ENCODE assay signal across 8 cellular contexts in the genomic region with DNA sequence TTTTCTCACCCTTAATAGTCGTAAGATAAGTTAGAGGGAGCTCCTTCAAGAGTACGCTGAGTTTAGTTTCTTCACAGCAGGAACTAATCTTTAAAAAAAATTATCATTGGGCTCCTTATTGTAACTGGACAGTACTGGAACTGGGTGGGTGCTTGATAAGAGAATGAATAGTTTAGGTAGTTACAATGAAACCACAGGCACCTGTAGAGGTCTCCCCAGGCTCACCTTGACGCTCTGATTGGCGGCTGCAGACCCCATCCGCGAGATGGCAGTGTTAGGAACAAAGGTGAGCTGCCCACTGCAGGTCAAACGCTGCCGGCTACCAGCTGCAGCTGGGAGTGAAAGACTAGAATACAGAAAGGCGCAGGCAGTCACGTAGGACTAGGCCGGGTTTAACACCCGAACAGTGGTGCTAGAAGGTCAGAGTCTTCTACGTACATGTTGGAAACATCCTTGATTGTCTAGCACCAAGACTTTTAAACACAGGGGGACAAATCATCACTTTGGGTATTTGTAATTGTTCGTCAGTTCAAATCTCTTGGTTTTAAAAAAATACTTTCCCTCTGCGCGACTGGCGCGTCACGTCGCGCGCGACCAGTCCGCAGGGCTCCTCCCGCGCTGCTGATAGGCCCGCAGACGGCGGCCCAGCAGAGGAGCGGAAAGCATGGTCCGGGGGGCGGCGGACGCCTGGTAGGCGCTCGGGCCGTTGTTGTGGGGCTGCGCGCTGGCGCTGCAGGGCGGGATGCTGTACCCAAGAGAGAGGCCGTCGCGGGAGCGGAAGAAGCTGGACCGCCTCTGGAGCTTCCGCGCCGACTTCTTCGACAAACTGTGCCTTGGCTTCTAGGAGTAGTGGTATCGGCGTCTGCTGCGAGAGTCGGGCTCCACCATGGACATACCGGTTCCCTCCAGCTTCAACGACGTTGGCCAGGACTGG. TPM values are rescaled to one million over a fixed set of nuclear protein-coding genes. Genes with fewer than 3 reads are reported as not detected.
A peak's percentile ranks its signal among the peaks of the same experiment; 100 is the strongest.
DNase-seq lines count a peak whose midpoint lies in the region; ATAC-seq and TF ChIP-seq lines count a peak whose summit lies in the region.

No MANE protein-coding gene starts in this region.

- H3K27me3 ChIP-seq in AG04450 (ENCODE audit: control insufficient read depth, insufficient read depth, low read length) (no peaks in the 10 kb centered on the region), mucosa of rectum (ENCODE audit: control insufficient read depth in 2 of 2, insufficient read depth in 2 of 2, low read length in 2 of 2) (no peaks in the 10 kb centered on the region)

- peak overlapping the region; percentile 64 to 70 for H3K9ac ChIP-seq in mucosa of rectum (ENCODE audit: low read depth in 1 of 2, low read length in 2 of 2)

- POLR2A ChIA-PET in AG04450 (lab: Yijun Ruan, JAX): no interaction called here

- H3K27ac ChIP-seq in AG04450 (ENCODE audit: low read depth, low read length) (no peak overlapping the region), mucosa of rectum (ENCODE audit: low read depth in 2 of 2, low read length in 2 of 2) (peak overlapping the region; percentile 64 to 79)

- H3K4me3 ChIP-seq in AG04450 (ENCODE audit: low read depth, low read length): peak overlapping the region; percentile 60
- H3K4me3 ChIP-seq in mucosa of rectum (ENCODE audit: low read length in 2 of 2): peak overlapping the region; percentile 74 to 90

- H3K4me1 ChIP-seq in mucosa of rectum (ENCODE audit: control insufficient read depth in 2 of 2, insufficient read depth in 2 of 2, low read length in 2 of 2): peaks cover 8 to 9% of the 10 kb centered on the region in 2 donors

- peaks cover 3% of the 10 kb centered on the region; the same call in 1 of the 2 replicates for H3K9me3 ChIP-seq in AG04450 (ENCODE audit: control insufficient read depth, insufficient read depth, low read length)
- no peaks in the 10 kb centered on the region for H3K9me3 ChIP-seq in mucosa of rectum (ENCODE audit: control insufficient read depth in 2 of 2, low read length in 2 of 2)

- H3K36me3 ChIP-seq in mucosa of rectum (ENCODE audit: control insufficient read depth in 2 of 2, insufficient read depth in 2 of 2, low read length in 2 of 2): peaks cover 6 to 8% of the 10 kb centered on the region in 2 donors

- TF ChIP-seq CTCF in AG04450 (IDR thresholded peaks at IDR 0.05; ENCODE audit: low read depth, low read length): no peak; the same call in 1 of the 2 replicates

- ATAC-seq in GM18868 (IDR thresholded peaks at IDR 0.05; ENCODE audit: unreplicated experiment) (peak; percentile 60), HG03175 (IDR thresholded peaks at IDR 0.05; ENCODE audit: unreplicated experiment) (peak; percentile 86), esophagus mucosa (peak; percentile 83)

- DNase-seq in AG04450 (ENCODE audit: low read depth, low spot score) (no peak), NCI-H748 treated with DMSO at 0.1 percent for 48 hours (lab: John Stamatoyannopoulos, UW) (peak; percentile 77), activated T-cell treated with anti-CD3 and anti-CD28 coated beads for 48 hours (ENCODE audit: low read depth) (peak; percentile 64)
- peak; percentile 20 for DNase-seq in stimulated activated CD8-positive, alpha-beta memory T cell treated with anti-CD3 and anti-CD28 coated beads, Interleukin-7, amount 100 ng/mL, for 24 hours (ENCODE audit: low read depth)

- CTCF ChIA-PET in AG04450 (lab: Charles Lee): interaction anchor here (0.6 to 1.5 kb wide), 2 partner anchors 11 to 13 kb away, joined by 3 to 4 read pairs; no protein-coding TSS in a partner anchor

RNA-seq across cellular contexts. Expression of gene SMARCA5, which starts 45.6 kb away (rescaled TPM):
- polyA plus RNA-seq in AG04450 (2011; rRNA removed): 19.9 and 26.8 TPM in 2 replicates
- polyA minus RNA-seq in AG04450 (2011; rRNA and poly(A)+ RNA removed): 18.2 and 36.1 TPM in 2 replicates
- total RNA-seq in esophagus mucosa: 17.9 TPM
